In the genomic region with DNA sequence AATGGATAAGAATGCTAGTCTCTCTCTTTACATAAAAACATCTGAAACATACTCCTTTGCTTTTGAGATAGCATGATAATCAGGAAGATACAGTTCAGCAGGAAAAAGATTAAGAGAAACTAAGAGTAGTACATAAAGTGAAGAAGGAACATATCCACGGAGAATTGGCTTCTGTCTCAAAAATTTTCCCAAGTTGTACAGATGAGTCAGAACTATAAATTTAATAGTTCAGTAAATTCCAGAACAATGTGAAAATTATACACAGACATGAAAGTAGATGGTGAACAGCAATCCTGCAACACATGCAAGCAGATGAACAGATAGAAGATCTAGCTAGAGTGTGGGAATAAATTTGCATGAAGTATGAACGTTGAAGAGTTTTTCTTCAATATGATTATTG, we compare ENCODE assay signal across 17 cellular contexts.
"Had no signal": no experiment of that assay in that cellular context is flagged by ENCODE, and none has a peak within 500 bp of the region (broad histone marks: within the 10 kb centered on the region; RNA-seq: fewer than 3 reads in every experiment).

No MANE protein-coding gene starts in this region.

- H3K36me3 ChIP-seq: sigmoid colon, tibial nerve, uterus had no signal

- H3K4me3 ChIP-seq: dorsolateral prefrontal cortex, mucosa of descending colon, sigmoid colon, tibial nerve, uterus had no signal

- ATAC-seq: activated naive CD8-positive, alpha-beta T cell treated with anti-CD3 and anti-CD28 coated beads, Interleukin-2, amount 50 U/mL, for 24 hours; left ventricle myocardium superior; mucosa of descending colon; naive thymus-derived CD8-positive, alpha-beta T cell; stimulated activated memory B cell treated with anti-CD40 and anti-IgM and Interleukin-4, amounts not matched to agents 10 μg/mL and 1 μg/mL and 100 μg/mL, for 72 hours had no signal

- DNase-seq: activated CD4-positive, alpha-beta T cell treated with anti-CD3 and anti-CD28 coated beads for 1 hour; activated CD4-positive, alpha-beta T cell treated with anti-CD3 and anti-CD28 coated beads, Interleukin-2, amount 50 U/mL, for 4 hours; activated naive CD4-positive, alpha-beta T cell treated with anti-CD3 and anti-CD28 coated beads for 36 hours; activated naive CD8-positive, alpha-beta T cell treated with anti-CD3 and anti-CD28 coated beads, Interleukin-2, amount 50 U/mL, for 24 hours; activated T-cell treated with anti-CD3 and anti-CD28 coated beads for 4 hours; dorsolateral prefrontal cortex; endodermal cell; hippocampal formation; kidney glomerular epithelial cell; left ventricle myocardium superior; mucosa of descending colon; naive thymus-derived CD8-positive, alpha-beta T cell; sigmoid colon; stimulated activated CD4-positive, alpha-beta T cell treated with anti-CD3 and anti-CD28 coated beads, Interleukin-2, amount 100 ng/mL, for 48 hours; uterus had no signal

- H3K27me3 ChIP-seq: dorsolateral prefrontal cortex, sigmoid colon, tibial nerve, uterus had no signal
